Comparison of ENCODE assay signal across 17 cellular contexts in the genomic region with DNA sequence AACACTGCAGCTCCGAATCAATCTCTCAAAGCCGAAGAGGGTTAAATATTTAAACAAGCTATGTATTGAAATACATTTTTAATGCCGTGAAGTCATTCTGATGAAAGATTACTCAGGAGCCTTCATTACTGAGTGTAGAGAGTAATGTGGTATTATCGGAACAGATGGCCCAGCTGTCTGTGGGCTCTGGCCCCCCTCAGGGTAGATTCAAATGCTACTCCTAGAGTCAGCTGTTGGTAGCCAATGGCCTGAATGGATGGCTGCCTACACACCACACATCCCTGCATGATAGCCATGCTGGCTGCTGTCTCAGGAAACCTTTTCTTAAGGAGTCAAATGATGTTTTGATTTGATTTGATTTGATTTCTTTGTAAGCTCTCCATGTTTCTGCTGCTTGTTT.
DNase-seq lines count a peak whose midpoint lies in the region; ATAC-seq and TF ChIP-seq lines count a peak whose summit lies in the region.
"Had no signal": no experiment of that assay in that cellular context is flagged by ENCODE, and none has a peak within 500 bp of the region (broad histone marks: within the 10 kb centered on the region; RNA-seq: fewer than 3 reads in every experiment).

No MANE protein-coding gene starts in this region.

- H3K27ac ChIP-seq in GM23338 (ENCODE audit: low read depth) = no peak overlapping the region
- no peak overlapping the region for H3K27ac ChIP-seq in tibial artery

- no peaks in the 10 kb centered on the region; the same call in 1 of the 2 replicates for H4K20me1 ChIP-seq in GM23338 (replicated peaks; ENCODE audit: insufficient read depth)

- H3K27me3 ChIP-seq in GM23338 (ENCODE audit: insufficient read depth) (no peaks in the 10 kb centered on the region), tibial artery (no peaks in the 10 kb centered on the region)
- H3K27me3 ChIP-seq: MG63 had no signal

- no peak overlapping the region for H3K4me3 Mint-ChIP-seq in GM23338
- no peak overlapping the region for H3K4me3 Mint-ChIP-seq in brain
- H3K4me3 Mint-ChIP-seq: CD4-positive, CD25-positive, alpha-beta regulatory T cell; T-helper 1 cell treated with Interleukin-12 subunit alpha and Interleukin-12 subunit beta and Interleukin-4 antibody, amounts not matched to agents 30 μg/mL and 1 μg/mL, for 36 hours had no signal

- H3K4me2 ChIP-seq in GM23338 = no peak overlapping the region

- peaks cover 5% of the 10 kb centered on the region; the same call in 1 of the 2 replicates for H3K9me2 ChIP-seq in GM23338 (ENCODE audit: insufficient read depth)

- H3K9me3 ChIP-seq in tibial artery = no peaks in the 10 kb centered on the region
- H3K9me3 ChIP-seq: MG63 had no signal

- H3K36me3 Mint-ChIP-seq in GM23338 (ENCODE audit: low read depth) (no peaks in the 10 kb centered on the region; the same call in 2 of the 3 replicates), brain (no peaks in the 10 kb centered on the region)
- H3K36me3 Mint-ChIP-seq: CD4-positive, CD25-positive, alpha-beta regulatory T cell had no signal

- H3K27ac Mint-ChIP-seq in GM23338 (no peak overlapping the region), brain (peak overlapping the region in 3 of 5 experiments; percentile 0 to 86 (median 59))
- H3K27ac Mint-ChIP-seq: CD4-positive, CD25-positive, alpha-beta regulatory T cell; T-helper 1 cell treated with Interleukin-12 subunit alpha and Interleukin-12 subunit beta and Interleukin-4 antibody, amounts not matched to agents 30 μg/mL and 1 μg/mL, for 36 hours had no signal

- H3K4me1 ChIP-seq in GM23338 (ENCODE audit: insufficient read depth) (no peaks in the 10 kb centered on the region), tibial artery (no peaks in the 10 kb centered on the region)

- TF ChIP-seq CTCF in GM23338 (conservative IDR thresholded peaks at IDR 0.05; ENCODE audit: low read depth in 2 of 2) = no peak
- TF ChIP-seq CTCF in brain (conservative IDR thresholded peaks at IDR 0.05) = no peak
- no peak for TF ChIP-seq CTCF in tibial artery (IDR thresholded peaks at IDR 0.05)

- no peaks in the 10 kb centered on the region for H3K79me2 ChIP-seq in GM23338 (replicated peaks; ENCODE audit: insufficient read depth)

- H2AFZ ChIP-seq in GM23338 = peak overlapping the region; percentile 12; the same call in 1 of the 2 replicates

- no peaks in the 10 kb centered on the region for H3K4me1 Mint-ChIP-seq in GM23338
- peaks cover 11% of the 10 kb centered on the region for H3K4me1 Mint-ChIP-seq in brain
- H3K4me1 Mint-ChIP-seq: CD4-positive, CD25-positive, alpha-beta regulatory T cell had no signal

- DNase-seq in GM23338 (ENCODE audit: low spot score) (no peak), NCI-H69 (lab: John Stamatoyannopoulos, UW) (peak; percentile 97), tibial artery (no peak), NCI-H526 treated with DMSO at 0.1 percent for 48 hours (lab: John Stamatoyannopoulos, UW) (no peak)
- DNase-seq: ACHN; AML-193; CD4-positive, CD25-positive, alpha-beta regulatory T cell; IMR-90; Karpas-422; MG63; NCI-H1092; NCI-H2107; Right ventricle myocardium superior had no signal

- no peak for ATAC-seq in GM23338
- ATAC-seq in GM19035 (IDR thresholded peaks at IDR 0.05; ENCODE audit: unreplicated experiment) = no peak
- ATAC-seq in GM21619 (IDR thresholded peaks at IDR 0.05; ENCODE audit: unreplicated experiment) = no peak

- H3K4me3 ChIP-seq in GM23338 (no peak overlapping the region), tibial artery (no peak overlapping the region)
- H3K4me3 ChIP-seq: MG63 had no signal

- H3F3A ChIP-seq in GM23338 (replicated peaks; ENCODE audit: low read depth) = no peaks in the 10 kb centered on the region

- no peaks in the 10 kb centered on the region for H3K36me3 ChIP-seq in GM23338 (ENCODE audit: insufficient read depth)
- H3K36me3 ChIP-seq in tibial artery = no peaks in the 10 kb centered on the region
- H3K36me3 ChIP-seq: MG63 had no signal

- H3K9me3 Mint-ChIP-seq in GM23338 (peaks cover 5% of the 10 kb centered on the region), brain (peaks cover 0 to 3% (median 0%) of the 10 kb centered on the region in 5 experiments)

- H3K27me3 Mint-ChIP-seq in GM23338 (ENCODE audit: insufficient read depth, low read depth, poor library complexity) = peaks cover 1% of the 10 kb centered on the region
- H3K27me3 Mint-ChIP-seq in brain = no peaks in the 10 kb centered on the region
- H3K27me3 Mint-ChIP-seq: CD4-positive, CD25-positive, alpha-beta regulatory T cell had no signal

- intact Hi-C loops in tibial artery (cut with DNase I; ENCODE audit: low total_unique reads) = no loop called here

TF ChIP-seq in GM23338, 12 proteins besides CTCF, POLR2A, EP300 and RAD21 (continues in another document):
- TF ChIP-seq STAT1 (IDR thresholded peaks at IDR 0.05; ENCODE audit: unreplicated experiment) = no peak
- TF ChIP-seq, protein P1, sequence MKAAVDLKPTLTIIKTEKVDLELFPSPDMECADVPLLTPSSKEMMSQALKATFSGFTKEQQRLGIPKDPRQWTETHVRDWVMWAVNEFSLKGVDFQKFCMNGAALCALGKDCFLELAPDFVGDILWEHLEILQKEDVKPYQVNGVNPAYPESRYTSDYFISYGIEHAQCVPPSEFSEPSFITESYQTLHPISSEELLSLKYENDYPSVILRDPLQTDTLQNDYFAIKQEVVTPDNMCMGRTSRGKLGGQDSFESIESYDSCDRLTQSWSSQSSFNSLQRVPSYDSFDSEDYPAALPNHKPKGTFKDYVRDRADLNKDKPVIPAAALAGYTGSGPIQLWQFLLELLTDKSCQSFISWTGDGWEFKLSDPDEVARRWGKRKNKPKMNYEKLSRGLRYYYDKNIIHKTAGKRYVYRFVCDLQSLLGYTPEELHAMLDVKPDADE (IDR thresholded peaks at IDR 0.05) = no peak
- TF ChIP-seq CREB1 (CRISPR knock-in tag; IDR thresholded peaks at IDR 0.05; ENCODE audit: low read depth) = no peak
- TF ChIP-seq, protein P2, sequence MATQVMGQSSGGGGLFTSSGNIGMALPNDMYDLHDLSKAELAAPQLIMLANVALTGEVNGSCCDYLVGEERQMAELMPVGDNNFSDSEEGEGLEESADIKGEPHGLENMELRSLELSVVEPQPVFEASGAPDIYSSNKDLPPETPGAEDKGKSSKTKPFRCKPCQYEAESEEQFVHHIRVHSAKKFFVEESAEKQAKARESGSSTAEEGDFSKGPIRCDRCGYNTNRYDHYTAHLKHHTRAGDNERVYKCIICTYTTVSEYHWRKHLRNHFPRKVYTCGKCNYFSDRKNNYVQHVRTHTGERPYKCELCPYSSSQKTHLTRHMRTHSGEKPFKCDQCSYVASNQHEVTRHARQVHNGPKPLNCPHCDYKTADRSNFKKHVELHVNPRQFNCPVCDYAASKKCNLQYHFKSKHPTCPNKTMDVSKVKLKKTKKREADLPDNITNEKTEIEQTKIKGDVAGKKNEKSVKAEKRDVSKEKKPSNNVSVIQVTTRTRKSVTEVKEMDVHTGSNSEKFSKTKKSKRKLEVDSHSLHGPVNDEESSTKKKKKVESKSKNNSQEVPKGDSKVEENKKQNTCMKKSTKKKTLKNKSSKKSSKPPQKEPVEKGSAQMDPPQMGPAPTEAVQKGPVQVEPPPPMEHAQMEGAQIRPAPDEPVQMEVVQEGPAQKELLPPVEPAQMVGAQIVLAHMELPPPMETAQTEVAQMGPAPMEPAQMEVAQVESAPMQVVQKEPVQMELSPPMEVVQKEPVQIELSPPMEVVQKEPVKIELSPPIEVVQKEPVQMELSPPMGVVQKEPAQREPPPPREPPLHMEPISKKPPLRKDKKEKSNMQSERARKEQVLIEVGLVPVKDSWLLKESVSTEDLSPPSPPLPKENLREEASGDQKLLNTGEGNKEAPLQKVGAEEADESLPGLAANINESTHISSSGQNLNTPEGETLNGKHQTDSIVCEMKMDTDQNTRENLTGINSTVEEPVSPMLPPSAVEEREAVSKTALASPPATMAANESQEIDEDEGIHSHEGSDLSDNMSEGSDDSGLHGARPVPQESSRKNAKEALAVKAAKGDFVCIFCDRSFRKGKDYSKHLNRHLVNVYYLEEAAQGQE (IDR thresholded peaks at IDR 0.05; ENCODE audit: unreplicated experiment) = no peak
- no peak for TF ChIP-seq ZNF331 (CRISPR knock-in tag; IDR thresholded peaks at IDR 0.05; ENCODE audit: low read depth)
